ENCODE assay signal across 14 cellular contexts in the genomic region with DNA sequence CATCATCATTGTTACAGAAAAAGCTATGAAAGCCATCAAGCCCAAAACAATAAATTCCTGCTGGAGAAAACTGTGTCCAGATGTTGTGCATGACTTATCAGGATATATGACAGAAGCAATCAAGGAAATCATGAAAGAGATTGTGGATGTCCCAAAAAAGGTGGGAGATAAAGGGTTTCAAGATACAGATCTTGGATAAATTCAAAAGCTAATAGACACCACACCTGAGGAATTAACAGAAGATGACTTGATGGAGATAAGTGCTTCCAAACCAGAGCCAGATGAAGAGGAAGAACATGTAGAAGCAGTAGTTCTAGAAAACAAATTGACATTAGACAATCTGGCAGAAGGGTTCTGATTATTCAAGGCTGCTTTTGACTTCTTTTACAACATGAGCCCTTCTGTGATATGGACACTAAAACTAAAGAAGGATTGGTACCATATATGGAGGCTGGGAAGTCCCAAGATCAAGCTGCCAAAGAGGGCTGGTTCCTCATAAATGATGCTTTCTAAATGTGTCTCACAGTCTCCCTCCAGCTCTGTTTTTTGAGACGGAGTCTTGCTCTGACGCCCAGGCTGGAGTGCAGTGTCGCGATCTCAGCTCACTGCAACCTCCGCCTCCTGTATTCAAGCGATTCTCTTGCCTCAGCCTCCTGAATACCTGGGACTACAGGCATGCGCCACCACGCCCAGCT. TPM values are rescaled to one million over a fixed set of nuclear protein-coding genes. Genes with fewer than 3 reads are reported as not detected.
DNase-seq lines count a peak whose midpoint lies in the region; ATAC-seq and TF ChIP-seq lines count a peak whose summit lies in the region.
"Had no signal": no experiment of that assay in that cellular context is flagged by ENCODE, and none has a peak within 500 bp of the region (broad histone marks: within the 10 kb centered on the region; RNA-seq: fewer than 3 reads in every experiment).

No MANE protein-coding gene starts in this region.

- H3K27me3 Mint-ChIP-seq in stimulated activated memory B cell treated with anti-CD40 and anti-IgM and Interleukin-4, amounts not matched to agents 10 μg/mL and 1 μg/mL and 100 μg/mL, for 72 hours: peaks cover 10% of the 10 kb centered on the region

- H3K4me1 Mint-ChIP-seq in stimulated activated memory B cell treated with anti-CD40 and anti-IgM and Interleukin-4, amounts not matched to agents 10 μg/mL and 1 μg/mL and 100 μg/mL, for 72 hours: peaks cover 28% of the 10 kb centered on the region

- peak overlapping the region; percentile 72 for H3K27ac Mint-ChIP-seq in stimulated activated memory B cell treated with anti-CD40 and anti-IgM and Interleukin-4, amounts not matched to agents 10 μg/mL and 1 μg/mL and 100 μg/mL, for 72 hours

- no peaks in the 10 kb centered on the region for H3K36me3 Mint-ChIP-seq in stimulated activated memory B cell treated with anti-CD40 and anti-IgM and Interleukin-4, amounts not matched to agents 10 μg/mL and 1 μg/mL and 100 μg/mL, for 72 hours

- intact Hi-C loops in right cardiac atrium (cut with DNase I): loop anchor here (5.0 to 10.0 kb wide), 6 partner anchors 159 to 326 kb away; a partner anchor contains a TSS

- H3K27ac ChIP-seq in right atrium auricular region (no peak overlapping the region), right cardiac atrium (ENCODE audit: low read length) (no peak overlapping the region), WERI-Rb-1 (peak overlapping the region; percentile 85), iPS DF 6.9 (ENCODE audit: low read length) (peak overlapping the region; percentile 25)

- H3K4me3 ChIP-seq in right atrium auricular region (no peak overlapping the region), right cardiac atrium (ENCODE audit: low read length) (no peak overlapping the region), WERI-Rb-1 (ENCODE audit: low read depth, low read length) (no peak overlapping the region), iPS DF 6.9 (ENCODE audit: low read length) (no peak overlapping the region)
- H3K4me3 ChIP-seq: BLaER1 treated with 17β-estradiol and CSF1 and Interleukin-3, amounts not matched to agents 10 nM and 100 nM; MG63 had no signal

- H3K36me3 ChIP-seq in right atrium auricular region: no peaks in the 10 kb centered on the region
- no peaks in the 10 kb centered on the region for H3K36me3 ChIP-seq in WERI-Rb-1
- no peaks in the 10 kb centered on the region for H3K36me3 ChIP-seq in iPS DF 6.9 (ENCODE audit: control insufficient read depth, insufficient read depth, low read length)
- H3K36me3 ChIP-seq: BLaER1 treated with 17β-estradiol and CSF1 and Interleukin-3, amounts not matched to agents 10 nM and 100 nM; MG63 had no signal

- H3K27me3 ChIP-seq in right atrium auricular region (no peaks in the 10 kb centered on the region), right cardiac atrium (ENCODE audit: control insufficient read depth, insufficient read depth) (no peaks in the 10 kb centered on the region), WERI-Rb-1 (ENCODE audit: insufficient read depth, low read depth, severe bottlenecking) (no peaks in the 10 kb centered on the region), iPS DF 6.9 (ENCODE audit: control insufficient read depth, insufficient read depth, low read length) (no peaks in the 10 kb centered on the region)
- H3K27me3 ChIP-seq: BLaER1 treated with 17β-estradiol and CSF1 and Interleukin-3, amounts not matched to agents 10 nM and 100 nM; MG63 had no signal

- peak; percentile 30 for DNase-seq in right atrium auricular region (ENCODE audit: low spot score)
- no peak for DNase-seq in right cardiac atrium
- no peak for DNase-seq in WERI-Rb-1
- no peak for DNase-seq in iPS DF 6.9 (ENCODE audit: low read depth, low spot score)
- no peak for DNase-seq in NCI-H187 (lab: John Stamatoyannopoulos, UW)
- no peak for DNase-seq in NCI-H128 (lab: John Stamatoyannopoulos, UW; ENCODE audit: unreplicated experiment)
- DNase-seq: MG63, NCI-H1092 treated with DMSO at 0.1 percent for 48 hours, NCI-H187 treated with DMSO at 0.1 percent for 48 hours, NCI-H446, NCI-H774 had no signal

- WGBS in right cardiac atrium: 77% methylated on average over 8 of the region's 8 CpGs
- no CpG with 5 or more reads among the region's 8 CpGs for WGBS in iPS DF 6.9 (ENCODE audit: insufficient coverage, insufficient read length)

- no peak for TF ChIP-seq CTCF in right atrium auricular region (IDR thresholded peaks at IDR 0.05)
- no peak for TF ChIP-seq CTCF in WERI-Rb-1 (IDR thresholded peaks at IDR 0.05; ENCODE audit: low read depth, low read length)

- ATAC-seq in right cardiac atrium: no peak
- peak; percentile 81 for ATAC-seq in stimulated activated memory B cell treated with anti-CD40 and anti-IgM and Interleukin-4, amounts not matched to agents 10 μg/mL and 1 μg/mL and 100 μg/mL, for 72 hours
- ATAC-seq in HG02870 (IDR thresholded peaks at IDR 0.05; ENCODE audit: unreplicated experiment): no peak

- H3K4me1 ChIP-seq in right atrium auricular region (peaks cover 0 to 19% of the 10 kb centered on the region in 2 donors), right cardiac atrium (ENCODE audit: control insufficient read depth, insufficient read depth, low read length) (no peaks in the 10 kb centered on the region), iPS DF 6.9 (ENCODE audit: control insufficient read depth, insufficient read depth, low read length) (peaks cover 6% of the 10 kb centered on the region)

- no peaks in the 10 kb centered on the region for H3K9me3 Mint-ChIP-seq in stimulated activated memory B cell treated with anti-CD40 and anti-IgM and Interleukin-4, amounts not matched to agents 10 μg/mL and 1 μg/mL and 100 μg/mL, for 72 hours

- H3K9me3 ChIP-seq in right atrium auricular region: no peaks in the 10 kb centered on the region
- H3K9me3 ChIP-seq in right cardiac atrium (ENCODE audit: control insufficient read depth, low read length): no peaks in the 10 kb centered on the region
- H3K9me3 ChIP-seq in WERI-Rb-1 (ENCODE audit: severe bottlenecking): no peaks in the 10 kb centered on the region
- no peaks in the 10 kb centered on the region for H3K9me3 ChIP-seq in iPS DF 6.9 (ENCODE audit: control insufficient read depth, insufficient read depth, low read length)
- H3K9me3 ChIP-seq: BLaER1 treated with 17β-estradiol and CSF1 and Interleukin-3, amounts not matched to agents 10 nM and 100 nM; MG63 had no signal

- H3K4me3 Mint-ChIP-seq in stimulated activated memory B cell treated with anti-CD40 and anti-IgM and Interleukin-4, amounts not matched to agents 10 μg/mL and 1 μg/mL and 100 μg/mL, for 72 hours: no peak overlapping the region

RNA-seq across cellular contexts. Expression of a gene that starts 32.1 kb away (rescaled TPM):
- total RNA-seq in right atrium auricular region (10 to 100 TPM in 1 of 2 donors, 1 to 10 TPM in 1; 7.1 to 10.4 TPM), right cardiac atrium (10 to 100 TPM in 2 of 4 donors, 1 to 10 TPM in 2; 8.9 to 11.1 (median 9.8) TPM)
- polyA plus RNA-seq in right cardiac atrium: 4.3 TPM

Comparison
In these comparisons a context has a peak if more than half of its experiments do, and no peak if none do; other contexts are left out.
1. H3K27ac ChIP-seq: peak in WERI-Rb-1 (single experiment) and iPS DF 6.9 (single experiment); none in right atrium auricular region (0 of 2) and right cardiac atrium (single experiment).